23 cellular contexts compared by ENCODE assay signal in genomic region chr18:31030574-31031278, GRCh38. TPM values are rescaled to one million over a fixed set of nuclear protein-coding genes. Genes with fewer than 3 reads are reported as not detected.
"Had no signal": no experiment of that assay in that cellular context is flagged by ENCODE, and none has a peak within 500 bp of the region (broad histone marks: within the 10 kb centered on the region; RNA-seq: fewer than 3 reads in every experiment).

No MANE protein-coding gene starts in this region.

- H3K27ac Mint-ChIP-seq: activated B cell treated with CpG ODN at 0.5 μM for 24 hours; activated CD4-positive, alpha-beta T cell treated with anti-CD3 and anti-CD28 coated beads for 36 hours; activated naive CD4-positive, alpha-beta T cell treated with anti-CD3 and anti-CD28 coated beads, Interleukin-2, amount 50 U/mL, for 72 hours; activated T-cell treated with anti-CD3 and anti-CD28 coated beads, Interleukin-2, amount 50 U/mL, for 24 hours; activated T-helper 17 cell treated with anti-CD3 and anti-CD28 coated beads, Interleukin-2, amount 50 U/mL, for 72 hours; immature natural killer cell; nephron progenitor cell; stimulated activated naive CD8-positive, alpha-beta T cell treated with anti-CD3 and anti-CD28 coated beads, Interleukin-15, amount 100 ng/mL, for 72 hours had no signal

- H3K36me3 Mint-ChIP-seq: activated naive CD4-positive, alpha-beta T cell treated with anti-CD3 and anti-CD28 coated beads, Interleukin-2, amount 50 U/mL, for 72 hours; immature natural killer cell had no signal

- H3K27me3 Mint-ChIP-seq: activated B cell treated with CpG ODN at 0.5 μM for 24 hours; activated T-cell treated with anti-CD3 and anti-CD28 coated beads, Interleukin-2, amount 50 U/mL, for 24 hours; activated T-helper 17 cell treated with anti-CD3 and anti-CD28 coated beads, Interleukin-2, amount 50 U/mL, for 72 hours; stimulated activated naive CD8-positive, alpha-beta T cell treated with anti-CD3 and anti-CD28 coated beads, Interleukin-15, amount 100 ng/mL, for 72 hours had no signal

- FAIRE-seq: astrocyte, pancreas had no signal

- DNase-seq: activated B cell treated with CpG ODN at 0.5 μM for 24 hours; activated CD4-positive, alpha-beta T cell treated with anti-CD3 and anti-CD28 coated beads for 36 hours; activated CD4-positive, alpha-beta T cell treated with anti-CD3 and anti-CD28 coated beads, Interleukin-2, amount 50 U/mL, for 4 hours; activated CD8-positive, alpha-beta memory T cell treated with anti-CD3 and anti-CD28 coated beads for 24 hours; activated CD8-positive, alpha-beta memory T cell treated with anti-CD3 and anti-CD28 coated beads, Interleukin-2, amount 50 U/mL, for 4 hours; activated T-cell treated with anti-CD3 and anti-CD28 coated beads, Interleukin-2, amount 50 U/mL, for 24 hours; central memory CD4-positive, alpha-beta T cell; dermis blood vessel endothelial cell; effector CD8-positive, alpha-beta T cell; foreskin keratinocyte; immature natural killer cell; kidney glomerular epithelial cell; left ventricle myocardium inferior; nephron progenitor cell; pancreas; right cardiac atrium; stimulated activated CD4-positive, alpha-beta T cell treated with anti-CD3 and anti-CD28 coated beads, Interleukin-1b, Interleukin-23, amount 100 ng/mL, for 48 hours; stimulated activated naive CD8-positive, alpha-beta T cell treated with anti-CD3 and anti-CD28 coated beads, Interleukin-15, amount 100 ng/mL, for 72 hours had no signal

- H3K9me3 Mint-ChIP-seq: activated B cell treated with CpG ODN at 0.5 μM for 24 hours; stimulated activated naive CD8-positive, alpha-beta T cell treated with anti-CD3 and anti-CD28 coated beads, Interleukin-15, amount 100 ng/mL, for 72 hours had no signal

- H3K9me3 ChIP-seq: pancreas, suprapubic skin, tibial nerve had no signal

- H3K4me1 Mint-ChIP-seq: activated B cell treated with CpG ODN at 0.5 μM for 24 hours; activated CD4-positive, alpha-beta T cell treated with anti-CD3 and anti-CD28 coated beads for 36 hours; activated T-helper 17 cell treated with anti-CD3 and anti-CD28 coated beads, Interleukin-2, amount 50 U/mL, for 72 hours; immature natural killer cell; nephron progenitor cell; stimulated activated naive CD8-positive, alpha-beta T cell treated with anti-CD3 and anti-CD28 coated beads, Interleukin-15, amount 100 ng/mL, for 72 hours had no signal

- H3K36me3 ChIP-seq: left ventricle myocardium inferior, pancreas, tibial nerve had no signal

- H3K4me1 ChIP-seq: left ventricle myocardium inferior, pancreas, suprapubic skin, tibial nerve had no signal

- H3K27ac ChIP-seq: foreskin keratinocyte, left ventricle myocardium inferior, pancreas, suprapubic skin, tibial nerve had no signal

- ATAC-seq: activated CD4-positive, alpha-beta T cell treated with anti-CD3 and anti-CD28 coated beads for 36 hours; activated naive CD4-positive, alpha-beta T cell treated with anti-CD3 and anti-CD28 coated beads, Interleukin-2, amount 50 U/mL, for 72 hours; activated T-helper 17 cell treated with anti-CD3 and anti-CD28 coated beads, Interleukin-2, amount 50 U/mL, for 72 hours; foreskin keratinocyte; pancreas; right cardiac atrium; stimulated activated naive CD8-positive, alpha-beta T cell treated with anti-CD3 and anti-CD28 coated beads, Interleukin-15, amount 100 ng/mL, for 72 hours had no signal

- H3K4me3 Mint-ChIP-seq: activated B cell treated with CpG ODN at 0.5 μM for 24 hours; activated CD4-positive, alpha-beta T cell treated with anti-CD3 and anti-CD28 coated beads for 36 hours; activated T-cell treated with anti-CD3 and anti-CD28 coated beads, Interleukin-2, amount 50 U/mL, for 24 hours; activated T-helper 17 cell treated with anti-CD3 and anti-CD28 coated beads, Interleukin-2, amount 50 U/mL, for 72 hours; immature natural killer cell; nephron progenitor cell; stimulated activated naive CD8-positive, alpha-beta T cell treated with anti-CD3 and anti-CD28 coated beads, Interleukin-15, amount 100 ng/mL, for 72 hours had no signal

- H3K4me3 ChIP-seq: left ventricle myocardium inferior, pancreas, suprapubic skin, tibial nerve had no signal

- H3K27me3 ChIP-seq: foreskin keratinocyte, pancreas, suprapubic skin, tibial nerve had no signal

RNA-seq across cellular contexts. Expression of gene DSC3, which starts 11.8 kb away (rescaled TPM):
- total RNA-seq: activated B cell treated with CpG ODN at 0.5 μM for 24 hours; activated naive CD4-positive, alpha-beta T cell treated with anti-CD3 and anti-CD28 coated beads, Interleukin-2, amount 50 U/mL, for 72 hours; activated T-helper 17 cell treated with anti-CD3 and anti-CD28 coated beads, Interleukin-2, amount 50 U/mL, for 72 hours; left ventricle myocardium inferior had no signal
- polyA plus RNA-seq: immature natural killer cell had no signal
